1 cellular context compared by ENCODE assay signal in the genomic region with DNA sequence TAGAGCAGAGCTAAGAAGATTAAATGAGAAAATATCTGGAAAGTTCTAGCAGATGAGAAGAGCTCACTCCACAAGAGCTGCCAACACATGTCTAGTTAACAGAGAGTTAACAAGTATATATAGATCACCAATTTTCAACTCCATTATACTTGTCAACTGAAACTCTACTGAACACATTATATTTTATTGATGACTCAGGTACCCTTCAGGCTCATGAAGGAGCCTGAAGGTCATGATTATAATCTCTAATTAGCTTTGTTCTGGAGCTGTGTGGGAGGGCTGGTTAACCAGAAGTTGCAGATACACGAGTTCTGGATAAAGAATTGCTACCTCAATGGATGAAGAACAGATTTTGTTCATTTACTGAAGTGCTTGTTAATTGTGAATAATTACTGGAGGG.
A peak's percentile ranks its signal among the peaks of the same experiment; 100 is the strongest.
TF ChIP-seq lines count a peak whose summit lies in the region.

No MANE protein-coding gene starts in this region.

TF ChIP-seq in HepG2, 621 proteins besides CTCF, POLR2A, EP300 and RAD21 (continued from another document):
- TF ChIP-seq, protein P1, sequence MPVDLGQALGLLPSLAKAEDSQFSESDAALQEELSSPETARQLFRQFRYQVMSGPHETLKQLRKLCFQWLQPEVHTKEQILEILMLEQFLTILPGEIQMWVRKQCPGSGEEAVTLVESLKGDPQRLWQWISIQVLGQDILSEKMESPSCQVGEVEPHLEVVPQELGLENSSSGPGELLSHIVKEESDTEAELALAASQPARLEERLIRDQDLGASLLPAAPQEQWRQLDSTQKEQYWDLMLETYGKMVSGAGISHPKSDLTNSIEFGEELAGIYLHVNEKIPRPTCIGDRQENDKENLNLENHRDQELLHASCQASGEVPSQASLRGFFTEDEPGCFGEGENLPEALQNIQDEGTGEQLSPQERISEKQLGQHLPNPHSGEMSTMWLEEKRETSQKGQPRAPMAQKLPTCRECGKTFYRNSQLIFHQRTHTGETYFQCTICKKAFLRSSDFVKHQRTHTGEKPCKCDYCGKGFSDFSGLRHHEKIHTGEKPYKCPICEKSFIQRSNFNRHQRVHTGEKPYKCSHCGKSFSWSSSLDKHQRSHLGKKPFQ (CRISPR knock-in tag; IDR thresholded peaks at IDR 0.05; ENCODE audit: insufficient replicate concordance), result no peak
- TF ChIP-seq ZNF383 (CRISPR knock-in tag; IDR thresholded peaks at IDR 0.05; ENCODE audit: borderline replicate concordance) (no peak), KLF11 (CRISPR knock-in tag; IDR thresholded peaks at IDR 0.05) (no peak), ZMAT3 (CRISPR knock-in tag; conservative IDR thresholded peaks at IDR 0.05) (no peak), U2AF2 (IDR thresholded peaks at IDR 0.05; ENCODE audit: low read depth, low read length) (no peak), MYC (CRISPR knock-in tag; IDR thresholded peaks at IDR 0.05; ENCODE audit: borderline replicate concordance) (no peak), ZBTB42 (CRISPR knock-in tag; IDR thresholded peaks at IDR 0.05) (no peak), SIN3A (IDR thresholded peaks at IDR 0.05; ENCODE audit: borderline replicate concordance, low read depth, low read length) (no peak), MAFK (conservative IDR thresholded peaks at IDR 0.05 in 1 of 2, IDR thresholded peaks at IDR 0.05 in 1 of 2; ENCODE audit: low read length in 2 of 2) (peak; percentile 61 to 67)
- TF ChIP-seq, protein P2, sequence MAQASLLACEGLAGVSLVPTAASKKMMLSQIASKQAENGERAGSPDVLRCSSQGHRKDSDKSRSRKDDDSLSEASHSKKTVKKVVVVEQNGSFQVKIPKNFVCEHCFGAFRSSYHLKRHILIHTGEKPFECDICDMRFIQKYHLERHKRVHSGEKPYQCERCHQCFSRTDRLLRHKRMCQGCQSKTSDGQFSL (CRISPR knock-in tag; IDR thresholded peaks at IDR 0.05), result no peak
- TF ChIP-seq, protein P3, sequence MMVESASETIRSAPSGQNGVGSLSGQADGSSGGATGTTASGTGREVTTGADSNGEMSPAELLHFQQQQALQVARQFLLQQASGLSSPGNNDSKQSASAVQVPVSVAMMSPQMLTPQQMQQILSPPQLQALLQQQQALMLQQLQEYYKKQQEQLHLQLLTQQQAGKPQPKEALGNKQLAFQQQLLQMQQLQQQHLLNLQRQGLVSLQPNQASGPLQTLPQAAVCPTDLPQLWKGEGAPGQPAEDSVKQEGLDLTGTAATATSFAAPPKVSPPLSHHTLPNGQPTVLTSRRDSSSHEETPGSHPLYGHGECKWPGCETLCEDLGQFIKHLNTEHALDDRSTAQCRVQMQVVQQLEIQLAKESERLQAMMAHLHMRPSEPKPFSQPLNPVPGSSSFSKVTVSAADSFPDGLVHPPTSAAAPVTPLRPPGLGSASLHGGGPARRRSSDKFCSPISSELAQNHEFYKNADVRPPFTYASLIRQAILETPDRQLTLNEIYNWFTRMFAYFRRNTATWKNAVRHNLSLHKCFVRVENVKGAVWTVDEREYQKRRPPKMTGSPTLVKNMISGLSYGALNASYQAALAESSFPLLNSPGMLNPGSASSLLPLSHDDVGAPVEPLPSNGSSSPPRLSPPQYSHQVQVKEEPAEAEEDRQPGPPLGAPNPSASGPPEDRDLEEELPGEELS (CRISPR knock-in tag; IDR thresholded peaks at IDR 0.05), result no peak
- TF ChIP-seq, protein P4, sequence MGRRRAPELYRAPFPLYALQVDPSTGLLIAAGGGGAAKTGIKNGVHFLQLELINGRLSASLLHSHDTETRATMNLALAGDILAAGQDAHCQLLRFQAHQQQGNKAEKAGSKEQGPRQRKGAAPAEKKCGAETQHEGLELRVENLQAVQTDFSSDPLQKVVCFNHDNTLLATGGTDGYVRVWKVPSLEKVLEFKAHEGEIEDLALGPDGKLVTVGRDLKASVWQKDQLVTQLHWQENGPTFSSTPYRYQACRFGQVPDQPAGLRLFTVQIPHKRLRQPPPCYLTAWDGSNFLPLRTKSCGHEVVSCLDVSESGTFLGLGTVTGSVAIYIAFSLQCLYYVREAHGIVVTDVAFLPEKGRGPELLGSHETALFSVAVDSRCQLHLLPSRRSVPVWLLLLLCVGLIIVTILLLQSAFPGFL (CRISPR knock-in tag; IDR thresholded peaks at IDR 0.05), result no peak
